Comparison of ENCODE assay signal across 8 cellular contexts in genomic region chr15:82749951-82750830, GRCh38. TPM values are rescaled to one million over a fixed set of nuclear protein-coding genes. Genes with fewer than 3 reads are reported as not detected.
DNase-seq lines count a peak whose midpoint lies in the region; ATAC-seq and TF ChIP-seq lines count a peak whose summit lies in the region.

No MANE protein-coding gene starts in this region.

- H3K9ac ChIP-seq in skeletal muscle tissue (ENCODE audit: low read depth in 1 of 3, low read length in 3 of 3) = peak overlapping the region; percentile 82 to 99 (median 97)

- H3K4me1 ChIP-seq in breast epithelium = peaks cover 0 to 12% of the 10 kb centered on the region in 2 donors
- peaks cover 15 to 32% (median 28%) of the 10 kb centered on the region in 3 donors for H3K4me1 ChIP-seq in skeletal muscle tissue (ENCODE audit: control insufficient read depth in 3 of 3, insufficient read depth in 3 of 3, low read length in 3 of 3)

- H3K27ac ChIP-seq in VCaP (peak overlapping the region; percentile 98), breast epithelium (peak overlapping the region; percentile 91 to 97), skeletal muscle tissue (ENCODE audit: low read depth, low read length) (peak overlapping the region; percentile 95)

- in situ Hi-C loops in ACHN (cut with HindIII; ENCODE audit: low pct_ligation_motif_present, low pct_unique_long_range_greater_than_20kb, low sequenced_read_pairs) = no loop called here

- no peaks in the 10 kb centered on the region for H3K9me3 ChIP-seq in breast epithelium
- H3K9me3 ChIP-seq in iPS-18c (ENCODE audit: control insufficient read depth, insufficient read depth, low read length) = no peaks in the 10 kb centered on the region
- no peaks in the 10 kb centered on the region for H3K9me3 ChIP-seq in skeletal muscle tissue (ENCODE audit: control insufficient read depth in 3 of 3, low read length in 3 of 3)

- peak overlapping the region; percentile 68 to 85 (median 84) for H3K4me3 ChIP-seq in breast epithelium
- H3K4me3 ChIP-seq in iPS-18c (ENCODE audit: insufficient read depth, low read depth, low read length) = peak overlapping the region; percentile 85
- H3K4me3 ChIP-seq in skeletal muscle tissue (ENCODE audit: low read length in 3 of 3) = peak overlapping the region; percentile 93 to 98 (median 96)

- DNase-seq in ACHN = peak; percentile 94
- peak; percentile 81 for DNase-seq in NCI-H2196 (lab: John Stamatoyannopoulos, UW; ENCODE audit: unreplicated experiment)
- DNase-seq in breast epithelium (ENCODE audit: low spot score in 2 of 2) = peak; percentile 87 to 88

- TF ChIP-seq CTCF in VCaP (conservative IDR thresholded peaks at IDR 0.05) (no peak), breast epithelium (IDR thresholded peaks at IDR 0.05) (no peak)

- ATAC-seq in GM18870 (IDR thresholded peaks at IDR 0.05; ENCODE audit: unreplicated experiment) = peak; percentile 88
- peak; percentile 90 for ATAC-seq in HG03108 (IDR thresholded peaks at IDR 0.05; ENCODE audit: unreplicated experiment)

- intact Hi-C loops in breast epithelium (cut with DNase I; ENCODE audit: low total_unique reads) = no loop called here

- no peaks in the 10 kb centered on the region for H3K27me3 ChIP-seq in breast epithelium
- no peaks in the 10 kb centered on the region for H3K27me3 ChIP-seq in skeletal muscle tissue (ENCODE audit: control insufficient read depth in 3 of 3, insufficient read depth in 3 of 3, low read length in 3 of 3)

- TF ChIP-seq POLR2A in breast epithelium (IDR thresholded peaks at IDR 0.05) = peak; percentile 54

- H3K36me3 ChIP-seq in breast epithelium = no peaks in the 10 kb centered on the region
- peaks cover 3 to 11% (median 10%) of the 10 kb centered on the region in 3 donors for H3K36me3 ChIP-seq in skeletal muscle tissue (ENCODE audit: control insufficient read depth in 3 of 3, insufficient read depth in 3 of 3, low read length in 3 of 3)

RNA-seq across cellular contexts. Expression of gene AP3B2, which starts 40.5 kb away (rescaled TPM):
- total RNA-seq in breast epithelium (1 to 10 TPM; 4.6 to 8.0 (median 5.3) TPM), skeletal muscle tissue (not detected)

RNA-seq across cellular contexts. Expression of gene FSD2, which starts 55.7 kb away (rescaled TPM):
- 1 to 10 TPM in 1 of 3 donors, under 1 TPM in 1, not detected in 1; under 0.01 to 1.6 TPM for total RNA-seq in breast epithelium
- total RNA-seq in skeletal muscle tissue = 26.6 TPM

RNA-seq across cellular contexts. Expression of gene WHAMM, which starts 59.2 kb away (rescaled TPM):
- 10 to 100 TPM; 10.8 to 12.9 (median 11.0) TPM for total RNA-seq in breast epithelium
- total RNA-seq in skeletal muscle tissue = 6.8 TPM

Comparison
In these comparisons a context has a peak if more than half of its experiments do, and no peak if none do; other contexts are left out.
1. Peak in every context shown above with its lines: DNase-seq, ATAC-seq, H3K4me3 ChIP-seq and H3K27ac ChIP-seq.
2. RNA of gene FSD2, which starts 55.7 kb away (total RNA-seq): 26.6 TPM in skeletal muscle tissue (single experiment); under 0.01 to 1.6 TPM in breast epithelium; every median in the first group is over 10 times any median in the second.